24 cellular contexts compared by ENCODE assay signal in genomic region chr12:41364211-41364610, GRCh38.
"Had no signal": no experiment of that assay in that cellular context is flagged by ENCODE, and none has a peak within 500 bp of the region (broad histone marks: within the 10 kb centered on the region; RNA-seq: fewer than 3 reads in every experiment).

No MANE protein-coding gene starts in this region.

- H3K36me3 ChIP-seq: colonic mucosa, esophagus muscularis mucosa, esophagus squamous epithelium, gastrocnemius medialis, gastroesophageal sphincter, heart left ventricle, heart right ventricle had no signal

- DNase-seq: colonic mucosa; cortex of kidney; dermis blood vessel endothelial cell; dorsolateral prefrontal cortex; effector CD4-positive, alpha-beta T cell; effector CD8-positive, alpha-beta T cell; effector memory CD4-positive, alpha-beta T cell; effector memory CD8-positive, alpha-beta T cell; erythroblast; esophagus squamous epithelium; foreskin fibroblast; foreskin keratinocyte; foreskin melanocyte; gastrocnemius medialis; glutamatergic neuron; head of caudate nucleus; heart left ventricle; heart right ventricle had no signal

- H3K27ac Mint-ChIP-seq: dendritic cell treated with granulocyte-macrophage colony-stimulating factor and Interleukin-4, amounts not matched to agents 40 ng/mL and 50 ng/mL, for 4 days; effector memory CD8-positive, alpha-beta T cell had no signal

- H3K4me3 ChIP-seq: colonic mucosa, coronary artery, dorsolateral prefrontal cortex, esophagus muscularis mucosa, esophagus squamous epithelium, gastrocnemius medialis, gastroesophageal sphincter, heart left ventricle, heart right ventricle had no signal

- H3K27me3 ChIP-seq: colonic mucosa, dorsolateral prefrontal cortex, esophagus muscularis mucosa, esophagus squamous epithelium, gastrocnemius medialis, gastroesophageal sphincter, heart left ventricle, heart right ventricle had no signal

- H3K27me3 Mint-ChIP-seq: dendritic cell treated with granulocyte-macrophage colony-stimulating factor and Interleukin-4, amounts not matched to agents 40 ng/mL and 50 ng/mL, for 4 days; effector memory CD8-positive, alpha-beta T cell had no signal

- H3K27ac ChIP-seq: colonic mucosa, coronary artery, dorsolateral prefrontal cortex, epithelial cell of prostate, esophagus muscularis mucosa, esophagus squamous epithelium, foreskin keratinocyte, gastrocnemius medialis, gastroesophageal sphincter, heart left ventricle, heart right ventricle had no signal

- ATAC-seq: effector memory CD8-positive, alpha-beta T cell; esophagus mucosa; foreskin keratinocyte; gastrocnemius medialis; gastroesophageal sphincter; heart left ventricle; heart right ventricle had no signal

- H3K4me3 Mint-ChIP-seq: dendritic cell treated with granulocyte-macrophage colony-stimulating factor and Interleukin-4, amounts not matched to agents 40 ng/mL and 50 ng/mL, for 4 days; effector memory CD8-positive, alpha-beta T cell had no signal

- H3K4me1 ChIP-seq: colonic mucosa, esophagus squamous epithelium, foreskin keratinocyte, gastrocnemius medialis, heart left ventricle, heart right ventricle had no signal

- H3K9me3 ChIP-seq: colonic mucosa, esophagus muscularis mucosa, esophagus squamous epithelium, gastrocnemius medialis, gastroesophageal sphincter had no signal
